ENCODE assay signal across 7 cellular contexts in genomic region chr11:65416341-65417185, GRCh38. TPM values are rescaled to one million over a fixed set of nuclear protein-coding genes. Genes with fewer than 3 reads are reported as not detected.
DNase-seq lines count a peak whose midpoint lies in the region; ATAC-seq and TF ChIP-seq lines count a peak whose summit lies in the region.

No MANE protein-coding gene starts in this region.

- H3K36me3 ChIP-seq in mesodermal cell (ENCODE audit: control insufficient read depth, insufficient read depth, low read length), result peaks cover 23% of the 10 kb centered on the region

- H3K4me3 ChIP-seq in mesodermal cell (ENCODE audit: extremely low read depth, insufficient read depth, low read length, poor library complexity, severe bottlenecking), result no peak overlapping the region

- 10 to 24% methylated on average over 18 of the region's 22 CpGs for WGBS in mesodermal cell (ENCODE audit: insufficient coverage in 2 of 2), 2 experiments

- peak; percentile 76 for DNase-seq in NCI-H774 (lab: John Stamatoyannopoulos, UW)
- DNase-seq in activated CD8-positive, alpha-beta memory T cell treated with anti-CD3 and anti-CD28 coated beads for 24 hours, result peak; percentile 97
- peak; percentile 89 for DNase-seq in effector CD8-positive, alpha-beta T cell (lab: John Stamatoyannopoulos, UW)
- peak; percentile 89 for DNase-seq in stimulated activated CD8-positive, alpha-beta memory T cell treated with anti-CD3 and anti-CD28 coated beads, Interleukin-15, amount 100 ng/mL, for 24 hours (ENCODE audit: low read depth)

- H3K4me1 ChIP-seq in mesodermal cell (ENCODE audit: control insufficient read depth, insufficient read depth, low read length, poor library complexity, severe bottlenecking), result peaks cover 52% of the 10 kb centered on the region

- H3K9me3 ChIP-seq in mesodermal cell (ENCODE audit: control insufficient read depth, low read length), result no peaks in the 10 kb centered on the region

- peak; percentile 36 for ATAC-seq in HG03139 (IDR thresholded peaks at IDR 0.05; ENCODE audit: unreplicated experiment)

- peak; percentile 96 for TF ChIP-seq CTCF in GM12874 (IDR thresholded peaks at IDR 0.05; ENCODE audit: insufficient read depth, low read depth, low read length)

- peak overlapping the region; percentile 99 for H3K27ac ChIP-seq in mesodermal cell (ENCODE audit: low read depth, low read length, severe bottlenecking)

RNA-seq across cellular contexts. Expression of gene NEAT1, which starts 6.0 kb away (rescaled TPM):
- polyA plus RNA-seq in mesodermal cell (2013, experiment 1 of 2), result 32.4 TPM
- 28.8 TPM for polyA plus RNA-seq in mesodermal cell (2013, experiment 2 of 2)

RNA-seq across cellular contexts. Expression of gene FRMD8, which starts 30.1 kb away (rescaled TPM):
- polyA plus RNA-seq in mesodermal cell (2013, experiment 1 of 2), result 58.2 TPM
- polyA plus RNA-seq in mesodermal cell (2013, experiment 2 of 2), result 48.4 TPM

RNA-seq across cellular contexts. Expression of gene SLC25A45, which starts 34.1 kb away (rescaled TPM):
- polyA plus RNA-seq in mesodermal cell (2013, experiment 1 of 2), result 2.9 TPM
- polyA plus RNA-seq in mesodermal cell (2013, experiment 2 of 2), result 2.6 TPM
